Comparison of ENCODE assay signal across 17 cellular contexts in genomic region chr15:48388017-48388936, GRCh38. TPM values are rescaled to one million over a fixed set of nuclear protein-coding genes. Genes with fewer than 3 reads are reported as not detected.
DNase-seq lines count a peak whose midpoint lies in the region; ATAC-seq and TF ChIP-seq lines count a peak whose summit lies in the region.
"Had no signal": no experiment of that assay in that cellular context is flagged by ENCODE, and none has a peak within 500 bp of the region (broad histone marks: within the 10 kb centered on the region; RNA-seq: fewer than 3 reads in every experiment).

No MANE protein-coding gene starts in this region.

- no peak overlapping the region for H3K27ac Mint-ChIP-seq in stimulated activated naive B cell treated with anti-CD40 and anti-IgM and Interleukin-4, amounts not matched to agents 10 μg/mL and 1 μg/mL and 100 μg/mL, for 72 hours
- H3K27ac Mint-ChIP-seq: activated naive CD4-positive, alpha-beta T cell treated with anti-CD3 and anti-CD28 coated beads for 36 hours; endodermal cell; progenitor cell of endocrine pancreas had no signal

- peak overlapping the region; percentile 20 for H3K9ac ChIP-seq in adipocyte (ENCODE audit: low read length)
- H3K9ac ChIP-seq: BLaER1 had no signal

- CTCF ChIA-PET in AG04450 (lab: Charles Lee) (interaction anchor here (1.3 kb wide), 1 partner anchor 31 kb away, joined by 4 read pairs; no protein-coding TSS in a partner anchor), HEK293 (lab: Yijun Ruan, JAX) (interaction anchor here (1.1 kb wide), 1 partner anchor 15 kb away, joined by 3 read pairs; no protein-coding TSS in a partner anchor)

- H3K27ac ChIP-seq in AG04450 (ENCODE audit: low read depth, low read length), result peak overlapping the region; percentile 31
- no peak overlapping the region for H3K27ac ChIP-seq in HEK293 (ENCODE audit: extremely low read depth, low read depth, low read length)
- H3K27ac ChIP-seq: BLaER1 had no signal

- H3K27me3 Mint-ChIP-seq in stimulated activated naive B cell treated with anti-CD40 and anti-IgM and Interleukin-4, amounts not matched to agents 10 μg/mL and 1 μg/mL and 100 μg/mL, for 72 hours, result peaks cover 0 to 4% of the 10 kb centered on the region in 2 donors
- H3K27me3 Mint-ChIP-seq: progenitor cell of endocrine pancreas had no signal

- no peak for DNase-seq in AG04450 (ENCODE audit: low read depth, low spot score)
- no peak for DNase-seq in adipocyte (ENCODE audit: low read depth)
- peak; percentile 23 for DNase-seq in iPS-NIHi11 (ENCODE audit: low spot score)
- no peak for DNase-seq in activated T-cell treated with anti-CD3 and anti-CD28 coated beads, Interleukin-2, amount 50 U/mL, for 48 hours
- no peak for DNase-seq in activated CD8-positive, alpha-beta memory T cell treated with anti-CD3 and anti-CD28 coated beads for 24 hours
- DNase-seq in stimulated activated naive B cell treated with anti-CD40 and anti-IgM and Interleukin-4, amounts not matched to agents 10 μg/mL and 1 μg/mL and 100 μg/mL, for 72 hours, result no peak
- DNase-seq in HPDE6-E6E7 (ENCODE audit: extremely low spot score), result no peak
- DNase-seq: activated naive CD4-positive, alpha-beta T cell treated with anti-CD3 and anti-CD28 coated beads for 36 hours; central memory CD4-positive, alpha-beta T cell; endodermal cell; glutamatergic neuron; NCI-H345; PC-3; stimulated activated CD4-positive, alpha-beta T cell treated with anti-CD3 and anti-CD28 coated beads, Interleukin-15, amount 100 ng/mL, for 24 hours had no signal

- no peak for TF ChIP-seq CTCF in AG04450 (IDR thresholded peaks at IDR 0.05; ENCODE audit: low read depth, low read length)
- no peak for TF ChIP-seq CTCF in HEK293 (tag by site-specific recombination; IDR thresholded peaks at IDR 0.05)

- H3K27me3 ChIP-seq in AG04450 (ENCODE audit: control insufficient read depth, insufficient read depth, low read length), result no peaks in the 10 kb centered on the region
- no peaks in the 10 kb centered on the region for H3K27me3 ChIP-seq in adipocyte (replicated peaks; ENCODE audit: control insufficient read depth, insufficient read depth, low read length)
- H3K27me3 ChIP-seq: BLaER1 had no signal

- 0 out of 2 replicates have a peak, but pooled peaks cover 3% of the 10 kb centered on the region for H3K4me1 ChIP-seq in HEK293 (ENCODE audit: control insufficient read depth, insufficient read depth, low read length)
- H3K4me1 ChIP-seq in adipocyte (ENCODE audit: control insufficient read depth, insufficient read depth, low read length), result peaks cover 63% of the 10 kb centered on the region

- no peaks in the 10 kb centered on the region for H3K4me1 Mint-ChIP-seq in stimulated activated naive B cell treated with anti-CD40 and anti-IgM and Interleukin-4, amounts not matched to agents 10 μg/mL and 1 μg/mL and 100 μg/mL, for 72 hours

- H3K9me3 Mint-ChIP-seq in stimulated activated naive B cell treated with anti-CD40 and anti-IgM and Interleukin-4, amounts not matched to agents 10 μg/mL and 1 μg/mL and 100 μg/mL, for 72 hours, result no peaks in the 10 kb centered on the region
- H3K9me3 Mint-ChIP-seq: activated naive CD4-positive, alpha-beta T cell treated with anti-CD3 and anti-CD28 coated beads for 36 hours; endodermal cell had no signal

- no peaks in the 10 kb centered on the region for H3K36me3 Mint-ChIP-seq in stimulated activated naive B cell treated with anti-CD40 and anti-IgM and Interleukin-4, amounts not matched to agents 10 μg/mL and 1 μg/mL and 100 μg/mL, for 72 hours

- POLR2A ChIA-PET in AG04450 (lab: Yijun Ruan, JAX) (no interaction called here), HEK293 (lab: Yijun Ruan, JAX) (no interaction called here)

- no peak for ATAC-seq in stimulated activated naive B cell treated with anti-CD40 and anti-IgM and Interleukin-4, amounts not matched to agents 10 μg/mL and 1 μg/mL and 100 μg/mL, for 72 hours (replicated peaks)
- ATAC-seq: PC-3 had no signal

- H3K36me3 ChIP-seq in HEK293 (ENCODE audit: control insufficient read depth in 2 of 2, insufficient read depth in 1 of 2, low read length in 2 of 2) (no peaks in the 10 kb centered on the region), adipocyte (ENCODE audit: control insufficient read depth, insufficient read depth, low read length, severe bottlenecking) (no peaks in the 10 kb centered on the region)
- H3K36me3 ChIP-seq: BLaER1 had no signal

- H3K9me3 ChIP-seq in AG04450 (ENCODE audit: control insufficient read depth, insufficient read depth, low read length) (no peaks in the 10 kb centered on the region), HEK293 (ENCODE audit: control insufficient read depth, insufficient read depth, low read depth, low read length) (no peaks in the 10 kb centered on the region), adipocyte (ENCODE audit: control insufficient read depth, low read length) (no peaks in the 10 kb centered on the region)
- H3K9me3 ChIP-seq: BLaER1 had no signal

- no peak overlapping the region for H3K4me3 Mint-ChIP-seq in stimulated activated naive B cell treated with anti-CD40 and anti-IgM and Interleukin-4, amounts not matched to agents 10 μg/mL and 1 μg/mL and 100 μg/mL, for 72 hours
- H3K4me3 Mint-ChIP-seq: activated naive CD4-positive, alpha-beta T cell treated with anti-CD3 and anti-CD28 coated beads for 36 hours; endodermal cell had no signal

- H3K4me3 ChIP-seq in AG04450 (ENCODE audit: low read depth, low read length), result no peak overlapping the region
- no peak overlapping the region for H3K4me3 ChIP-seq in HEK293 (ENCODE audit: low read depth, low read length)
- H3K4me3 ChIP-seq in adipocyte (ENCODE audit: low read length), result no peak overlapping the region
- H3K4me3 ChIP-seq: BLaER1 had no signal

TF ChIP-seq in HEK293, 187 proteins besides CTCF, POLR2A, EP300 and RAD21:
- TF ChIP-seq ZIC2 (tag by site-specific recombination; IDR thresholded peaks at IDR 0.05) (peak; percentile 43; the same call in 1 of the 2 replicates), ZFP37 (tag by site-specific recombination; IDR thresholded peaks at IDR 0.05) (no peak), ZNF621 (tag by site-specific recombination; IDR thresholded peaks at IDR 0.05) (no peak), KLF1 (tag by site-specific recombination; IDR thresholded peaks at IDR 0.05) (peak; percentile 31; the same call in 1 of the 2 replicates), ZBTB17 (tag by site-specific recombination; IDR thresholded peaks at IDR 0.05) (0 out of 2 replicates have a peak, but pooled peaks have one; percentile 26), ZNF629 (tag by site-specific recombination; IDR thresholded peaks at IDR 0.05) (no peak), KLF8 (tag by site-specific recombination; IDR thresholded peaks at IDR 0.05) (no peak)
TF ChIP-seq in HEK293: peak in this region for 3.

RNA-seq across cellular contexts. Expression of gene DUT, which starts 57.0 kb away (rescaled TPM):
- polyA plus RNA-seq in AG04450 (2011; rRNA removed), result 35.9 and 52.8 TPM in 2 replicates
- polyA minus RNA-seq in AG04450 (2011; rRNA and poly(A)+ RNA removed), result 4.6 and 8.8 TPM in 2 replicates
